In genomic region chr10:60280475-60280874, GRCh38 we compare ENCODE assay signal across 1 cellular context.
TF ChIP-seq lines count a peak whose summit lies in the region.

No MANE protein-coding gene starts in this region.

TF ChIP-seq in H1, 55 proteins besides CTCF, POLR2A, EP300 and RAD21:
- TF ChIP-seq YY1 (IDR thresholded peaks at IDR 0.05; ENCODE audit: low read depth, low read length) (no peak), NRF1 (IDR thresholded peaks at IDR 0.05; ENCODE audit: low read depth, low read length) (no peak), GTF2F1 (IDR thresholded peaks at IDR 0.05; ENCODE audit: borderline replicate concordance, low read depth, low read length) (no peak), CBX8 (IDR thresholded peaks at IDR 0.05; ENCODE audit: borderline replicate concordance, low read depth, low read length) (no peak), RXRA (IDR thresholded peaks at IDR 0.05; ENCODE audit: insufficient read depth, low read depth, low read length) (no peak), TEAD4 (IDR thresholded peaks at IDR 0.05; ENCODE audit: low read depth, low read length) (no peak)
- TF ChIP-seq, protein P1, sequence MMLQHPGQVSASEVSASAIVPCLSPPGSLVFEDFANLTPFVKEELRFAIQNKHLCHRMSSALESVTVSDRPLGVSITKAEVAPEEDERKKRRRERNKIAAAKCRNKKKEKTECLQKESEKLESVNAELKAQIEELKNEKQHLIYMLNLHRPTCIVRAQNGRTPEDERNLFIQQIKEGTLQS (IDR thresholded peaks at IDR 0.05; ENCODE audit: insufficient read depth, low read depth, low read length), result no peak
